Comparison of ENCODE assay signal across 19 cellular contexts in genomic region chr6:167679791-167680604, GRCh38.
"Had no signal": no experiment of that assay in that cellular context is flagged by ENCODE, and none has a peak within 500 bp of the region (broad histone marks: within the 10 kb centered on the region; RNA-seq: fewer than 3 reads in every experiment).

No MANE protein-coding gene starts in this region.

- ATAC-seq: activated CD8-positive, alpha-beta T cell treated with anti-CD3 and anti-CD28 coated beads for 36 hours; activated T-cell treated with anti-CD3 and anti-CD28 coated beads, Interleukin-2, amount 50 U/mL, for 72 hours; effector memory CD8-positive, alpha-beta T cell; left lobe of liver; naive thymus-derived CD8-positive, alpha-beta T cell; pancreas had no signal

- H3K27ac ChIP-seq: brain microvascular endothelial cell, epithelial cell of prostate, SJCRH30, suprapubic skin, upper lobe of left lung had no signal

- FAIRE-seq: pancreas, TTC549 had no signal

- H3K27me3 ChIP-seq: pancreas had no signal

- DNase-seq: activated B cell treated with CpG ODN at 0.5 μM for 24 hours; activated CD4-positive, alpha-beta T cell treated with anti-CD3 and anti-CD28 coated beads for 48 hours; activated CD8-positive, alpha-beta memory T cell treated with anti-CD3 and anti-CD28 coated beads, Interleukin-2, amount 50 U/mL, for 4 hours; activated CD8-positive, alpha-beta T cell treated with anti-CD3 and anti-CD28 coated beads for 36 hours; activated gamma-delta T cell treated with Interleukin-2 at 50 U/mL for 16 hours; activated naive CD8-positive, alpha-beta T cell treated with anti-CD3 and anti-CD28 coated beads, Interleukin-2, amount 10 ng/mL, durations not matched to agents 7 days and 5 days; activated T-cell treated with anti-CD3 and anti-CD28 coated beads, Interleukin-2, amount 50 U/mL, for 72 hours; brain microvascular endothelial cell; effector memory CD8-positive, alpha-beta T cell; foreskin melanocyte; naive thymus-derived CD8-positive, alpha-beta T cell; SJCRH30; T-helper 2 cell; upper lobe of left lung had no signal

- H3K36me3 ChIP-seq: brain microvascular endothelial cell, pancreas, SJCRH30, suprapubic skin, upper lobe of left lung had no signal

- H3K4me3 ChIP-seq: pancreas, SJCRH30, suprapubic skin, upper lobe of left lung had no signal

- H3K9me3 ChIP-seq: pancreas, SJCRH30, suprapubic skin, upper lobe of left lung had no signal
